ENCODE assay signal across 9 cellular contexts in the genomic region with DNA sequence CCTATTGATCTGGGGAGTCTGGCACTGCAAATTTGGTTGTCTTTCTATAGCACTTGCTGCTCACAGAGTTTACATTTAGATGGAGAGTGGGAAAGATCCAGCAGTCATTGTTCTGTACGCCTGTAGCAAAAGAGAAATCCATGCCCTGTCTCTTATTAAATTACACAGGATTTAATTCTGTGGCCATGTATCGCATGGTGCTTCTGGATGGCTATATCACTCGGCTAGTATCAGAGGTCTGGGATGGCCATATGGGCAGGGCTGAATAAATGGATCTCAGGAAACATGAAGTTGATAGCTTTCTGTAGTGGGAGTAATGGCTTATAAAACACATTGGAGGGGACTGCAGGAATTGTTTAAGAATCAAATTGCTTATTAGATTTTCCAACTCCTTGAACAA.
"Had no signal": no experiment of that assay in that cellular context is flagged by ENCODE, and none has a peak within 500 bp of the region (broad histone marks: within the 10 kb centered on the region; RNA-seq: fewer than 3 reads in every experiment).

No MANE protein-coding gene starts in this region.

- H3K36me3 Mint-ChIP-seq: IgD-negative memory B cell had no signal

- H3K36me3 ChIP-seq: HAP-1 had no signal

- H3K27ac ChIP-seq: HL-60 had no signal

- H3K9me3 ChIP-seq: HAP-1 had no signal

- H3K4me1 ChIP-seq: HAP-1 had no signal

- H3K9me3 Mint-ChIP-seq: GM23338, HFFc6 had no signal

- H3K27ac Mint-ChIP-seq: GM23338, HFFc6, IgD-negative memory B cell had no signal

- ATAC-seq: GM23338, HCT116, HepG2 had no signal

- H3K4me3 Mint-ChIP-seq: GM23338, HFFc6, IgD-negative memory B cell had no signal

- H3K4me1 Mint-ChIP-seq: IgD-negative memory B cell had no signal

- DNase-seq: H7, HFFc6, KBM-7 had no signal

- H3K27me3 Mint-ChIP-seq: IgD-negative memory B cell had no signal

- H3K4me3 ChIP-seq: GM23338, HAP-1 had no signal

- H3K4me2 ChIP-seq: GM23338 had no signal
